ENCODE assay signal across 7 cellular contexts in the genomic region with DNA sequence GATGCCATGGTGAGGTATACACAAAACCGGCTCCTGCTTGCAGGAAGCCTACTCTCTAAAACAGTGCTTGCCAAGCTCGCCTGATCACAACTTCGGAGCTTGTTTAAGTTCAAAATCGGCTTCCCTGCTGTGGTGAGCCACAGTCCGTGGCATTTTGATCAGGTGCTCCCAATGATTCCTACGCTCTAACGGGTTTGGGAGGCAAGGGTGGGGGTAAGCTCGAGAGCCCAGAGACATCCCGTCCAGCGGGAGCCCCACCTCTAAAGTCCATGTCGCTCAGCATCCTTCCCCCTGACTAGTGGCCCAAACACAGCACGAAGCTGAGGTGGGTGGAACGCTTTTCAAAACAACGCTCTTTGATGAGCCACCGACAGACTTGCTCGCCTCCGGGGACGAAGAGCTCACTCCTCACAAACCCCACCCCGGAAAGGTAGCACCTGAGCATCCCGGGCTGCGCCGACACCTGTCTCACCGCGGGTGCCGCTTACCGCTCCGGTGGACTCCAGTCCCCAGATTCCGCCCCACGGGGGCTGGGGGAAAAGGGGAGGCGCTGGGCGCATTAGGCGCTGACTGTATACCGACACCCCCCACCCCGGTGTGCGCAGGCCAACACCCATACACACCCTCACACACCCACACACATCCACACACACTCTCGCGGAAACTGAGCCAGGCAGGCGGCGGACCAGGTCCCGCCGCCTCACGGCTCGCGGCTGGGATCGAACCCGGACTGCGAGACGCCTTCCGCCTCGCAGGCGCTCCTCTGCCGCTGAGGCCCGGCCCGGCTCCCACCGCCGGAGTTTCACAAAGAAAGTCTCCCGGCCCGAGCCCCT. TPM values are rescaled to one million over a fixed set of nuclear protein-coding genes. Genes with fewer than 3 reads are reported as not detected.
DNase-seq lines count a peak whose midpoint lies in the region; ATAC-seq and TF ChIP-seq lines count a peak whose summit lies in the region.
"Not testable (repeated sequence)": the region's sequence is repeated elsewhere in the genome, so short reads cannot be mapped to it uniquely, and the experiment has no call there.

No MANE protein-coding gene starts in this region.

- H3K4me1 Mint-ChIP-seq in activated CD8-positive, alpha-beta T cell treated with anti-CD3 and anti-CD28 coated beads for 36 hours (ENCODE audit: low read depth), result peaks cover 17% of the 10 kb centered on the region
- H3K4me1 Mint-ChIP-seq in mesothelial cell of epicardium, result peaks cover 10% of the 10 kb centered on the region

- not testable (repeated sequence) for H3K27ac Mint-ChIP-seq in activated CD8-positive, alpha-beta T cell treated with anti-CD3 and anti-CD28 coated beads for 36 hours
- H3K27ac Mint-ChIP-seq in mesothelial cell of epicardium, result peak overlapping the region; percentile 47

- not testable (repeated sequence) for ATAC-seq in activated CD8-positive, alpha-beta T cell treated with anti-CD3 and anti-CD28 coated beads for 36 hours; heart left ventricle

- intact Hi-C loops in activated CD8-positive, alpha-beta T cell treated with anti-CD3 and anti-CD28 coated beads for 36 hours (cut with micrococcal nuclease), result not testable (repeated sequence)
- intact Hi-C loops in heart left ventricle (cut with DNase I) (loop anchor here in 1 of 10 donors (1.0 to 10.0 kb wide), 2 partner anchors 31 to 64 kb away; no protein-coding TSS in a partner anchor), sigmoid colon (cut with DNase I) (loop anchor here (1.0 kb wide), 2 partner anchors 62 to 120 kb away; partner anchors contain the start of gene CHEK2)

- peaks cover 0 to 14% (median 2%) of the 10 kb centered on the region in 12 donors for H3K4me1 ChIP-seq in heart left ventricle
- peaks cover 0 to 16% (median 6%) of the 10 kb centered on the region in 4 donors for H3K4me1 ChIP-seq in sigmoid colon

- H3K27ac ChIP-seq in caudate nucleus (ENCODE audit: low read depth, low read length), result not testable (repeated sequence)
- H3K27ac ChIP-seq in heart left ventricle (peak overlapping the region in 11 of 12 donors; percentile 35 to 83 (median 62)), sigmoid colon (peak overlapping the region; percentile 67 to 83 (median 80))

- not testable (repeated sequence) for H3K36me3 Mint-ChIP-seq in activated CD8-positive, alpha-beta T cell treated with anti-CD3 and anti-CD28 coated beads for 36 hours (ENCODE audit: low read depth); mesothelial cell of epicardium

- CTCF ChIA-PET in activated CD8-positive, alpha-beta T cell treated with anti-CD3 and anti-CD28 coated beads for 36 hours (lab: Charles Lee), result interaction anchor here (1.3 kb wide), 1 partner anchor 151 kb away, joined by 3 read pairs; no protein-coding TSS in a partner anchor

- H3K9me3 Mint-ChIP-seq in activated CD8-positive, alpha-beta T cell treated with anti-CD3 and anti-CD28 coated beads for 36 hours; mesothelial cell of epicardium: not testable (repeated sequence)

- H3K27me3 Mint-ChIP-seq in activated CD8-positive, alpha-beta T cell treated with anti-CD3 and anti-CD28 coated beads for 36 hours, result peaks cover 57% of the 10 kb centered on the region
- not testable (repeated sequence) for H3K27me3 Mint-ChIP-seq in mesothelial cell of epicardium (ENCODE audit: low read depth)

- POLR2A ChIA-PET in activated CD8-positive, alpha-beta T cell treated with anti-CD3 and anti-CD28 coated beads for 36 hours (lab: Charles Lee), result not testable (repeated sequence)

- WGBS in heart left ventricle, 4 donors, result 11 to 28% (median 12%) methylated on average over 23 to 58 of the region's 58 CpGs
- WGBS in sigmoid colon, 2 donors, result 17 to 19% methylated on average over 58 of the region's 58 CpGs

- DNase-seq in GM06990 (ENCODE audit: extremely low read depth, insufficient read length) (peak; percentile 39), NCI-H69 (lab: John Stamatoyannopoulos, UW) (peak; percentile 76), caudate nucleus (lab: John Stamatoyannopoulos, UW) (peak in 33 of 61 donors; percentile 3 to 76 (median 33)), heart left ventricle (peak; percentile 12 to 75 (median 30)), mesothelial cell of epicardium (ENCODE audit: low spot score in 2 of 2, unreplicated experiment in 2 of 2) (peak in 1 of 2 experiments; percentile 20), sigmoid colon (peak; percentile 71)
- DNase-seq in activated CD8-positive, alpha-beta T cell treated with anti-CD3 and anti-CD28 coated beads for 36 hours, result peak; percentile 9

- H3K4me3 ChIP-seq in GM06990 (replicated peaks; ENCODE audit: low read depth, low read length) (peak overlapping the region; percentile 63), heart left ventricle (peak overlapping the region; percentile 67 to 99 (median 86)), sigmoid colon (peak overlapping the region; percentile 69 to 98 (median 86))

- not testable (repeated sequence) for TF ChIP-seq POLR2A in heart left ventricle (IDR thresholded peaks at IDR 0.05); sigmoid colon (IDR thresholded peaks at IDR 0.05)

- not testable (repeated sequence) for TF ChIP-seq EP300 in sigmoid colon (IDR thresholded peaks at IDR 0.05)

- not testable (repeated sequence) for H3K9me3 ChIP-seq in heart left ventricle, sigmoid colon

- not testable (repeated sequence) for H3K36me3 ChIP-seq in GM06990 (ENCODE audit: control insufficient read depth, insufficient read depth, low read length); heart left ventricle; sigmoid colon

- TF ChIP-seq CTCF in GM06990 (IDR thresholded peaks at IDR 0.05; ENCODE audit: insufficient read depth, low read length, poor library complexity, severe bottlenecking); activated CD8-positive, alpha-beta T cell treated with anti-CD3 and anti-CD28 coated beads for 36 hours (IDR thresholded peaks at IDR 0.05); heart left ventricle (IDR thresholded peaks at IDR 0.05); mesothelial cell of epicardium (IDR thresholded peaks at IDR 0.05; ENCODE audit: unreplicated experiment); sigmoid colon (IDR thresholded peaks at IDR 0.05): not testable (repeated sequence)

- H3K27me3 ChIP-seq in GM06990 (replicated peaks; ENCODE audit: control insufficient read depth, insufficient read depth, low read length); sigmoid colon: not testable (repeated sequence)
- H3K27me3 ChIP-seq in heart left ventricle, result peaks cover 0 to 38% (median 0%) of the 10 kb centered on the region in 9 donors

- peak overlapping the region; percentile 69 for H3K4me3 Mint-ChIP-seq in activated CD8-positive, alpha-beta T cell treated with anti-CD3 and anti-CD28 coated beads for 36 hours
- H3K4me3 Mint-ChIP-seq in mesothelial cell of epicardium, result peak overlapping the region; percentile 83

RNA-seq across cellular contexts. Expression of gene TTC28, which starts 0.6 kb away (rescaled TPM):
- 1 to 10 TPM in 1 of 2 experiments, under 1 TPM in 1; 0.58 to 1.9 TPM for total RNA-seq in activated CD8-positive, alpha-beta T cell treated with anti-CD3 and anti-CD28 coated beads for 36 hours
- 10 to 100 TPM; 13.7 to 34.9 (median 23.0) TPM for total RNA-seq in heart left ventricle
- polyA plus RNA-seq in heart left ventricle, result 1 to 10 TPM; 5.1 to 5.3 TPM
- total RNA-seq in mesothelial cell of epicardium, result 91.7 to 95.9 TPM (median 92.7 TPM) in 3 replicates
- 100 to 1,000 TPM in 1 of 4 donors, 10 to 100 TPM in 3; 46.1 to 102 (median 63.2) TPM for total RNA-seq in sigmoid colon
- 1 to 10 TPM in 2 of 3 donors, under 1 TPM in 1; 0.23 to 4.6 (median 1.8) TPM for polyA plus RNA-seq in sigmoid colon

Comparison
In these comparisons a context has a peak if more than half of its experiments do, and no peak if none do; other contexts are left out.
1. RNA of gene TTC28, which starts 0.6 kb away (total RNA-seq): 91.7 to 95.9 TPM in mesothelial cell of epicardium, 46.1 to 102 TPM in sigmoid colon and 13.7 to 34.9 TPM in heart left ventricle; 0.58 to 1.9 TPM in activated CD8-positive, alpha-beta T cell treated with anti-CD3 and anti-CD28 coated beads for 36 hours; every median in the first group is over 4 times any median in the second.
2. Peak in every context shown above with its lines, with median percentiles within 50 percentile points of each other: H3K4me3 ChIP-seq.